Comparison of ENCODE assay signal across 7 cellular contexts in genomic region chr18:63320041-63320689, GRCh38. TPM values are rescaled to one million over a fixed set of nuclear protein-coding genes. Genes with fewer than 3 reads are reported as not detected.
A peak's percentile ranks its signal among the peaks of the same experiment; 100 is the strongest.
DNase-seq lines count a peak whose midpoint lies in the region; ATAC-seq and TF ChIP-seq lines count a peak whose summit lies in the region.

No MANE protein-coding gene starts in this region.

- ATAC-seq in GM18511 (IDR thresholded peaks at IDR 0.05; ENCODE audit: unreplicated experiment) (peak; percentile 63), HG02943 (IDR thresholded peaks at IDR 0.05; ENCODE audit: low read depth, unreplicated experiment) (peak; percentile 70)

- H3K27me3 Mint-ChIP-seq in brain, result peaks cover 19% of the 10 kb centered on the region

- peak overlapping the region; percentile 85 to 95 (median 91) for H3K4me3 Mint-ChIP-seq in brain

- H3K4me1 Mint-ChIP-seq in brain, result peaks cover 59% of the 10 kb centered on the region

- TF ChIP-seq CTCF in brain (conservative IDR thresholded peaks at IDR 0.05), result no peak

- DNase-seq in NCI-H1694 treated with DMSO at 0.1 percent for 48 hours (lab: John Stamatoyannopoulos, UW) (peak; percentile 54), UCSD-AML1 (lab: John Stamatoyannopoulos, UW; ENCODE audit: unreplicated experiment) (peak; percentile 78)

- H3K36me3 Mint-ChIP-seq in brain, result no peaks in the 10 kb centered on the region

- H3K27ac Mint-ChIP-seq in brain, result peak overlapping the region; percentile 81 to 96 (median 89)

- peaks cover 4% of the 10 kb centered on the region for H3K9me3 ChIP-seq in iPS-18c (ENCODE audit: control insufficient read depth, insufficient read depth, low read length)

- H3K9me3 Mint-ChIP-seq in brain, result peaks cover 0 to 6% (median 0%) of the 10 kb centered on the region in 5 experiments

- H3K4me3 ChIP-seq in iPS-18c (ENCODE audit: insufficient read depth, low read depth, low read length) (peak overlapping the region; percentile 52), skin epidermis (peak overlapping the region; percentile 54 to 75 (median 63))

- peak overlapping the region in 19 of 21 experiments; percentile 54 to 91 (median 79) for H3K27ac ChIP-seq in skin epidermis

RNA-seq across cellular contexts. Expression of gene BCL2, which starts 0.6 kb away (rescaled TPM):
- polyA plus RNA-seq in brain (ENCODE audit: insufficient read depth, low read depth, low replicate concordance), result 8.0 TPM

RNA-seq across cellular contexts. Expression of gene KDSR, which starts 46.8 kb away (rescaled TPM):
- 36.3 TPM for polyA plus RNA-seq in brain (ENCODE audit: insufficient read depth, low read depth, low replicate concordance)

Comparison
In these comparisons a context has a peak if more than half of its experiments do, and no peak if none do; other contexts are left out.
1. Peak in every context shown above with its lines: DNase-seq, ATAC-seq, H3K4me3 ChIP-seq and H3K27ac ChIP-seq.